ENCODE assay signal across 8 cellular contexts in the genomic region with DNA sequence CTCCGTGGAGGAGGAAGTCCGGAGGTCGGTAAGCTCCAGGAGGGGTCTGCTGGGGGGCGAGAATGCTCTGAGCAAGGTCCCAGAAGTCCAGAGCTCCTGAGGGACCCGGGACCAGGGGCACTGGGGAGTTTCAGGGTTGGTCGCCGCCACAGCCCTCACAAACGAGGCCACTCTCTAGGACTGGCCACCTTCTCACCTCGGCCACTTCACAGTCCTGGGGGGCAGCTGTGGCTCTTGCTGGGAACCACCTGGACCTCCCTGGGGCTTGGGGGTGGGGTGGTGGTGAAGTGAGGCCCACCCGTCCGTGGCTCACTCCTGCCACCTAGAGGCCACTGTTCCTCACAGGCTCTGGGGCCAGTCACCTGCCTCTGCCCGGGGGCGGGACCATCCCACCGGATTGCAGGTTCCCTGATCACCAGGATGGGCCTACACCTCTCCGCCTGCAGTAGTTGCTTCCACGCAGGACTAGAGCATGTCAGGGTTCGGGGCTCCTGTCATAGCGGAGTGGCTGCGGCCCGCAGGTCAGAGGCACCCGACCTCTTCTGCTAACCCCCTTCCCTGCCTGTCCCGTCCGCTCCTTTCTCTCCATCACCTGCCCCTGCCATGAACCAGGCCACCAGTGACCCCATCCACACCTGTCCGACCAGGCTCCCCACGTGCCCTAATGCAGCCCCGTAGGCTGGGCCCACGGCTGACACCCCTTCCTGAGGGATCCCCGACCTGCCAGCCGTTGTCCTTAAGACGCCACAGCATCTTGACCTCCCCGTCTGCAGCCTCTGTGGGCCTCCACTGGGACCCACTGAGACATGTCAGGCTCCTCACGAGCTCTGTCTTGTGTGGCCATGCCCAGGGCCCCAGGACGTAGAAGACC. TPM values are rescaled to one million over a fixed set of nuclear protein-coding genes. Genes with fewer than 3 reads are reported as not detected.
A peak's percentile ranks its signal among the peaks of the same experiment; 100 is the strongest.
DNase-seq lines count a peak whose midpoint lies in the region; ATAC-seq and TF ChIP-seq lines count a peak whose summit lies in the region.

No MANE protein-coding gene starts in this region.

- intact Hi-C loops in lower lobe of right lung (cut with DNase I): no loop called here

- peaks cover 28% of the 10 kb centered on the region for H3K27me3 ChIP-seq in lower lobe of right lung (ENCODE audit: low read depth)

- H3K4me3 ChIP-seq in lower lobe of right lung: peak overlapping the region; percentile 41

- DNase-seq in AG20443 (ENCODE audit: low spot score) (peak; percentile 89), NCI-H2171 treated with DMSO at 0.1 percent for 48 hours (lab: John Stamatoyannopoulos, UW) (peak; percentile 71), cerebellum (ENCODE audit: low spot score) (peak; percentile 85), lower lobe of right lung (peak; percentile 84)
- peak; percentile 82 to 88 for DNase-seq in activated CD4-positive, alpha-beta T cell treated with anti-CD3 and anti-CD28 coated beads for 24 hours (ENCODE audit: low read depth in 2 of 2)
- DNase-seq in stimulated activated CD8-positive, alpha-beta memory T cell treated with anti-CD3 and anti-CD28 coated beads, Interleukin-15, amount 100 ng/mL, for 24 hours (ENCODE audit: low read depth): peak; percentile 67

- peak overlapping the region; percentile 87 for H3K27ac ChIP-seq in lower lobe of right lung

- ATAC-seq in GM21423 (IDR thresholded peaks at IDR 0.05; ENCODE audit: unreplicated experiment) (peak; percentile 40), lower lobe of right lung (peak; percentile 76 to 77), HG02798 (IDR thresholded peaks at IDR 0.05; ENCODE audit: poor library complexity, unreplicated experiment) (no peak)

- peak; percentile 91 for TF ChIP-seq CTCF in lower lobe of right lung (IDR thresholded peaks at IDR 0.05)

- H3K36me3 ChIP-seq in lower lobe of right lung: no peaks in the 10 kb centered on the region

- no peaks in the 10 kb centered on the region for H3K9me3 ChIP-seq in lower lobe of right lung

- H3K4me1 ChIP-seq in lower lobe of right lung: peaks cover 49% of the 10 kb centered on the region

RNA-seq across cellular contexts. Expression of a gene that starts 5.1 kb away (rescaled TPM):
- 26.5 TPM for total RNA-seq in cerebellum
- total RNA-seq in lower lobe of right lung: 38.8 TPM

RNA-seq across cellular contexts. Expression of a gene that starts 8.4 kb away (rescaled TPM):
- total RNA-seq in cerebellum: 1.6 TPM
- 48.3 TPM for total RNA-seq in lower lobe of right lung

RNA-seq across cellular contexts. Expression of a gene that starts 21.5 kb away (rescaled TPM):
- total RNA-seq in cerebellum (8.4 TPM), lower lobe of right lung (57.5 TPM)

RNA-seq across cellular contexts. Expression of a gene that starts 21.9 kb away (rescaled TPM):
- total RNA-seq in cerebellum (3.8 TPM), lower lobe of right lung (1.2 TPM)

RNA-seq across cellular contexts. Expression of a gene that starts 22.0 kb away (rescaled TPM):
- 9.5 TPM for total RNA-seq in cerebellum
- total RNA-seq in lower lobe of right lung: 2.6 TPM

Comparison
In these comparisons a context has a peak if more than half of its experiments do, and no peak if none do; other contexts are left out.
1. RNA of a gene that starts 8.4 kb away (total RNA-seq): 48.3 TPM in lower lobe of right lung (single experiment); 1.6 TPM in cerebellum (single experiment); every median in the first group is over 10 times any median in the second.
2. Peak in every context shown above with its lines, with median percentiles within 50 percentile points of each other: DNase-seq.